ENCODE assay signal across 31 cellular contexts in genomic region chr13:65302691-65303090, GRCh38.
"Had no signal": no experiment of that assay in that cellular context is flagged by ENCODE, and none has a peak within 500 bp of the region (broad histone marks: within the 10 kb centered on the region; RNA-seq: fewer than 3 reads in every experiment).

No MANE protein-coding gene starts in this region.

- H3K27me3 Mint-ChIP-seq: activated B cell treated with CpG ODN at 0.5 μM for 24 hours; activated CD4-positive, alpha-beta memory T cell treated with anti-CD3 and anti-CD28 coated beads, Interleukin-2, amount 10 ng/mL, durations not matched to agents 7 days and 5 days; activated CD4-positive, alpha-beta T cell treated with anti-CD3 and anti-CD28 coated beads, Interleukin-2, amount 10 ng/mL, durations not matched to agents 24 days and 14 days; activated naive CD4-positive, alpha-beta T cell treated with anti-CD3 and anti-CD28 coated beads, Interleukin-2, amount 10 ng/mL, durations not matched to agents 7 days and 5 days; activated naive CD8-positive, alpha-beta T cell treated with anti-CD3 and anti-CD28 coated beads, Interleukin-2, amount 10 ng/mL, durations not matched to agents 7 days and 5 days; activated T-cell treated with anti-CD3 and anti-CD28 coated beads, Interleukin-2, amount 50 U/mL, for 24 hours had no signal

- ATAC-seq: activated CD4-positive, CD25-positive, alpha-beta regulatory T cell treated with anti-CD3 and anti-CD28 coated beads, Interleukin-2, amount 50 U/mL, for 24 hours; activated naive CD4-positive, alpha-beta T cell treated with anti-CD3 and anti-CD28 coated beads, Interleukin-2, amount 50 U/mL, for 72 hours; activated T-cell treated with anti-CD3 and anti-CD28 coated beads, Interleukin-2, amount 50 U/mL, for 72 hours; gastroesophageal sphincter; heart right ventricle had no signal

- H3K4me3 ChIP-seq: ascending aorta, breast epithelium, cardiac muscle cell, colonic mucosa, esophagus squamous epithelium, gastroesophageal sphincter, heart right ventricle, hepatocyte had no signal

- DNase-seq: activated B cell treated with CpG ODN at 0.5 μM for 24 hours; activated CD4-positive, alpha-beta memory T cell treated with anti-CD3 and anti-CD28 coated beads, Interleukin-2, amount 10 ng/mL, durations not matched to agents 7 days and 5 days; activated CD4-positive, alpha-beta T cell treated with anti-CD3 and anti-CD28 coated beads, Interleukin-2, amount 10 ng/mL, durations not matched to agents 24 days and 14 days; activated CD4-positive, alpha-beta T cell treated with anti-CD3 and anti-CD28 coated beads, Interleukin-2, amount 50 U/mL, for 4 hours; activated CD8-positive, alpha-beta memory T cell treated with anti-CD3 and anti-CD28 coated beads, Interleukin-2, amount 50 U/mL, for 48 hours; activated gamma-delta T cell; activated naive CD4-positive, alpha-beta T cell; activated naive CD4-positive, alpha-beta T cell treated with anti-CD3 and anti-CD28 coated beads, Interleukin-2, amount 10 ng/mL, durations not matched to agents 7 days and 5 days; activated naive CD8-positive, alpha-beta T cell treated with anti-CD3 and anti-CD28 coated beads, Interleukin-2, amount 10 ng/mL, durations not matched to agents 7 days and 5 days; activated T-cell treated with anti-CD3 and anti-CD28 coated beads for 4 hours; activated T-cell treated with anti-CD3 and anti-CD28 coated beads, Interleukin-2, amount 50 U/mL, for 24 hours; activated T-cell treated with anti-CD3 and anti-CD28 coated beads, Interleukin-2, amount 50 U/mL, for 72 hours; central memory CD4-positive, alpha-beta T cell; cerebellar nuclear complex; colonic mucosa; effector CD8-positive, alpha-beta T cell; esophagus squamous epithelium; foreskin melanocyte; heart right ventricle; T1000; WERI-Rb-1 had no signal

- H2AFZ ChIP-seq: hepatocyte had no signal

- H3K4me1 Mint-ChIP-seq: activated B cell treated with CpG ODN at 0.5 μM for 24 hours; activated CD4-positive, alpha-beta memory T cell treated with anti-CD3 and anti-CD28 coated beads, Interleukin-2, amount 10 ng/mL, durations not matched to agents 7 days and 5 days; activated CD4-positive, alpha-beta T cell treated with anti-CD3 and anti-CD28 coated beads, Interleukin-2, amount 10 ng/mL, durations not matched to agents 24 days and 14 days; activated naive CD4-positive, alpha-beta T cell treated with anti-CD3 and anti-CD28 coated beads, Interleukin-2, amount 10 ng/mL, durations not matched to agents 7 days and 5 days; activated naive CD8-positive, alpha-beta T cell treated with anti-CD3 and anti-CD28 coated beads, Interleukin-2, amount 10 ng/mL, durations not matched to agents 7 days and 5 days; brain had no signal

- H3K79me2 ChIP-seq: hepatocyte had no signal

- H3K27ac Mint-ChIP-seq: activated B cell treated with CpG ODN at 0.5 μM for 24 hours; activated CD4-positive, alpha-beta memory T cell treated with anti-CD3 and anti-CD28 coated beads, Interleukin-2, amount 10 ng/mL, durations not matched to agents 7 days and 5 days; activated CD4-positive, alpha-beta T cell treated with anti-CD3 and anti-CD28 coated beads, Interleukin-2, amount 10 ng/mL, durations not matched to agents 24 days and 14 days; activated naive CD4-positive, alpha-beta T cell treated with anti-CD3 and anti-CD28 coated beads, Interleukin-2, amount 10 ng/mL, durations not matched to agents 7 days and 5 days; activated naive CD4-positive, alpha-beta T cell treated with anti-CD3 and anti-CD28 coated beads, Interleukin-2, amount 50 U/mL, for 72 hours; activated naive CD8-positive, alpha-beta T cell treated with anti-CD3 and anti-CD28 coated beads, Interleukin-2, amount 10 ng/mL, durations not matched to agents 7 days and 5 days; activated T-cell treated with anti-CD3 and anti-CD28 coated beads, Interleukin-2, amount 50 U/mL, for 24 hours; activated T-cell treated with anti-CD3 and anti-CD28 coated beads, Interleukin-2, amount 50 U/mL, for 72 hours; brain; T-helper 2 cell treated with Interferon-gamma antibody and Interleukin-4, amounts not matched to agents 5 μg/mL and 100 μg/mL, for 36 hours had no signal

- H3K4me1 ChIP-seq: ascending aorta, breast epithelium, colonic mucosa, esophagus squamous epithelium, gastroesophageal sphincter, heart right ventricle had no signal

- H3K9me3 Mint-ChIP-seq: activated CD4-positive, alpha-beta T cell treated with anti-CD3 and anti-CD28 coated beads, Interleukin-2, amount 10 ng/mL, durations not matched to agents 24 days and 14 days; activated naive CD8-positive, alpha-beta T cell treated with anti-CD3 and anti-CD28 coated beads, Interleukin-2, amount 10 ng/mL, durations not matched to agents 7 days and 5 days; activated T-cell treated with anti-CD3 and anti-CD28 coated beads, Interleukin-2, amount 50 U/mL, for 72 hours had no signal

- H3K36me3 Mint-ChIP-seq: activated naive CD4-positive, alpha-beta T cell treated with anti-CD3 and anti-CD28 coated beads, Interleukin-2, amount 10 ng/mL, durations not matched to agents 7 days and 5 days; activated naive CD4-positive, alpha-beta T cell treated with anti-CD3 and anti-CD28 coated beads, Interleukin-2, amount 50 U/mL, for 72 hours; activated naive CD8-positive, alpha-beta T cell treated with anti-CD3 and anti-CD28 coated beads, Interleukin-2, amount 10 ng/mL, durations not matched to agents 7 days and 5 days; brain had no signal

- H3K27ac ChIP-seq: ascending aorta, breast epithelium, cardiac muscle cell, colonic mucosa, epithelial cell of prostate, esophagus squamous epithelium, gastroesophageal sphincter, heart right ventricle, hepatocyte, WERI-Rb-1 had no signal

- H3K4me2 ChIP-seq: hepatocyte had no signal

- H3K36me3 ChIP-seq: ascending aorta, breast epithelium, cardiac muscle cell, colonic mucosa, esophagus squamous epithelium, gastroesophageal sphincter, heart right ventricle, WERI-Rb-1 had no signal

- H3K9me3 ChIP-seq: ascending aorta, breast epithelium, colonic mucosa, esophagus squamous epithelium, gastroesophageal sphincter, heart right ventricle had no signal

- H3K27me3 ChIP-seq: ascending aorta, breast epithelium, cardiac muscle cell, colonic mucosa, esophagus squamous epithelium, gastroesophageal sphincter, heart right ventricle, hepatocyte had no signal

- H3K4me3 Mint-ChIP-seq: activated B cell treated with CpG ODN at 0.5 μM for 24 hours; activated CD4-positive, alpha-beta memory T cell treated with anti-CD3 and anti-CD28 coated beads, Interleukin-2, amount 10 ng/mL, durations not matched to agents 7 days and 5 days; activated CD4-positive, alpha-beta T cell treated with anti-CD3 and anti-CD28 coated beads, Interleukin-2, amount 10 ng/mL, durations not matched to agents 24 days and 14 days; activated naive CD4-positive, alpha-beta T cell treated with anti-CD3 and anti-CD28 coated beads, Interleukin-2, amount 10 ng/mL, durations not matched to agents 7 days and 5 days; activated naive CD8-positive, alpha-beta T cell treated with anti-CD3 and anti-CD28 coated beads, Interleukin-2, amount 10 ng/mL, durations not matched to agents 7 days and 5 days; activated T-cell treated with anti-CD3 and anti-CD28 coated beads, Interleukin-2, amount 50 U/mL, for 24 hours; activated T-cell treated with anti-CD3 and anti-CD28 coated beads, Interleukin-2, amount 50 U/mL, for 72 hours; brain; T-helper 2 cell treated with Interferon-gamma antibody and Interleukin-4, amounts not matched to agents 5 μg/mL and 100 μg/mL, for 36 hours had no signal
